Comparison of ENCODE assay signal across 1 cellular context in genomic region chr11:84526250-84526649, GRCh38.
TF ChIP-seq lines count a peak whose summit lies in the region.

No MANE protein-coding gene starts in this region.

TF ChIP-seq in SK-N-SH, 30 proteins besides CTCF, POLR2A, EP300 and RAD21 (continued from another document):
- TF ChIP-seq USF2 (IDR thresholded peaks at IDR 0.05; ENCODE audit: borderline replicate concordance, low read depth, low read length) (no peak), TCF12 (IDR thresholded peaks at IDR 0.05) (no peak), TEAD4 (IDR thresholded peaks at IDR 0.05; ENCODE audit: borderline replicate concordance, insufficient read depth) (no peak), TAF1 (IDR thresholded peaks at IDR 0.05; ENCODE audit: borderline replicate concordance, low read depth, low read length) (no peak), POLR2AphosphoS5 (IDR thresholded peaks at IDR 0.05; ENCODE audit: low read depth, low read length) (no peak), MXI1 (IDR thresholded peaks at IDR 0.05; ENCODE audit: low read depth, low read length) (no peak), NFIC (IDR thresholded peaks at IDR 0.05; ENCODE audit: borderline replicate concordance) (no peak)
